ENCODE assay signal across 10 cellular contexts in the genomic region with DNA sequence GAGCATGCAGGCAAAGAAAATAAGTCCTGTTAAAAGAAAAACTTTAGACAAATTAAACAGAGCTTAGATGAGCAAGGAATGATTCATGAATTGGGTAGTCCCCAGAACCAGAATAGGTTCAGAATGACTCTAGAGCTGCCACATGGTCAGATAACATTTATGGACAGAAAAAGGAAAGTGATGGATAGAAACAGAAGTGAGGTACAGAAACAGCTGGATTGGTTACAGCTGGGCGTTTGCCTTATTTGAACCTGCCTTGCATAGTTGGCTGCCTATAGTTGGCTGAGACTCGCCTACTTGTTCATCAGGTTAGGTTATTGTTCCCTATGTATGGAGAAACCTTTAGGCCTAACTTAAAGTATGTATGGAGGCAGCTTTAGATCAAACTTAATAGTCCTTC. TPM values are rescaled to one million over a fixed set of nuclear protein-coding genes. Genes with fewer than 3 reads are reported as not detected.
DNase-seq lines count a peak whose midpoint lies in the region; ATAC-seq and TF ChIP-seq lines count a peak whose summit lies in the region.
"Had no signal": no experiment of that assay in that cellular context is flagged by ENCODE, and none has a peak within 500 bp of the region (broad histone marks: within the 10 kb centered on the region; RNA-seq: fewer than 3 reads in every experiment).

No MANE protein-coding gene starts in this region.

- no peaks in the 10 kb centered on the region for H4K20me1 ChIP-seq in hepatocyte (ENCODE audit: insufficient read depth, poor library complexity, severe bottlenecking)

- no peaks in the 10 kb centered on the region for H3K36me3 ChIP-seq in right atrium auricular region
- H3K36me3 ChIP-seq in hepatocyte (replicated peaks; ENCODE audit: insufficient read depth, low read depth) = no peaks in the 10 kb centered on the region

- no peak overlapping the region for H3K4me3 ChIP-seq in AG04450 (ENCODE audit: low read depth, low read length)
- H3K4me3 ChIP-seq in right atrium auricular region = no peak overlapping the region
- H3K4me3 ChIP-seq in hepatocyte = no peak overlapping the region

- peak; percentile 51 for ATAC-seq in GM18870 (IDR thresholded peaks at IDR 0.05; ENCODE audit: unreplicated experiment)

- no peak overlapping the region for H2AFZ ChIP-seq in hepatocyte

- POLR2A ChIA-PET in AG04450 (lab: Yijun Ruan, JAX) = interaction anchor here (0.7 kb wide), 1 partner anchor 110 kb away, joined by 3 read pairs; no protein-coding TSS in a partner anchor

- H3K27ac ChIP-seq in AG04450 (ENCODE audit: low read depth, low read length) (peak overlapping the region; percentile 58), right atrium auricular region (peak overlapping the region; percentile 47 to 58), hepatocyte (no peak overlapping the region)

- CTCF ChIA-PET in AG04450 (lab: Charles Lee) = interaction anchor here (0.7 to 1.1 kb wide), 3 partner anchors 8 to 831 kb away, joined by 3 read pairs; no protein-coding TSS in a partner anchor

- peaks cover 30% of the 10 kb centered on the region for H3K79me2 ChIP-seq in hepatocyte

- H3K4me1 ChIP-seq in right atrium auricular region = peaks cover 0 to 41% of the 10 kb centered on the region in 2 donors
- H3K4me1 ChIP-seq in hepatocyte (ENCODE audit: insufficient read depth) = no peaks in the 10 kb centered on the region

- no peak overlapping the region for H3K4me2 ChIP-seq in hepatocyte

- H3K27me3 ChIP-seq in AG04450 (ENCODE audit: control insufficient read depth, insufficient read depth, low read length) = no peaks in the 10 kb centered on the region
- no peaks in the 10 kb centered on the region for H3K27me3 ChIP-seq in right atrium auricular region
- no peaks in the 10 kb centered on the region for H3K27me3 ChIP-seq in hepatocyte

- TF ChIP-seq CTCF in AG04450 (IDR thresholded peaks at IDR 0.05; ENCODE audit: low read depth, low read length) (no peak), right atrium auricular region (IDR thresholded peaks at IDR 0.05) (no peak), hepatocyte (IDR thresholded peaks at IDR 0.05; ENCODE audit: poor library complexity) (no peak)

- 89% methylated on average over 2 of the region's 2 CpGs for WGBS in hepatocyte (ENCODE audit: low lambda C conversion rate, missing lambda C conversion rate)

- DNase-seq in AG04450 (ENCODE audit: low read depth, low spot score) = peak; percentile 34
- peak; percentile 38 for DNase-seq in amniotic stem cell (lab: John Stamatoyannopoulos, UW)
- DNase-seq in right atrium auricular region (ENCODE audit: low spot score) = no peak
- no peak for DNase-seq in hepatocyte (ENCODE audit: low spot score)
- DNase-seq in NCI-H526 treated with DMSO at 0.1 percent for 48 hours (lab: John Stamatoyannopoulos, UW) = no peak
- no peak for DNase-seq in ureter (ENCODE audit: low spot score)
- DNase-seq in stimulated activated naive CD4-positive, alpha-beta T cell treated with Interleukin-2 at 50 U/mL for 16 hours (lab: John Stamatoyannopoulos, UW) = no peak
- DNase-seq: Kasumi-1, OCI-M1 had no signal

- H3K9me3 ChIP-seq in AG04450 (ENCODE audit: control insufficient read depth, insufficient read depth, low read length) (no peaks in the 10 kb centered on the region), right atrium auricular region (no peaks in the 10 kb centered on the region), hepatocyte (ENCODE audit: low read depth) (no peaks in the 10 kb centered on the region)

- no peaks in the 10 kb centered on the region for H3K9me2 ChIP-seq in hepatocyte (replicated peaks; ENCODE audit: insufficient read depth)

RNA-seq across cellular contexts. Expression of gene WDFY2, which starts 35.4 kb away (rescaled TPM):
- polyA plus RNA-seq in AG04450 (2011; rRNA removed) (6.3 and 6.6 TPM in 2 replicates), hepatocyte (9.0 and 17.9 TPM in 2 replicates)
- polyA minus RNA-seq in AG04450 (2011; rRNA and poly(A)+ RNA removed) = 11.4 and 14.3 TPM in 2 replicates
- total RNA-seq in right atrium auricular region (1 to 10 TPM; 2.3 to 3.8 TPM), hepatocyte (8.8 and 9.1 TPM in 2 replicates), ureter (17.2 TPM)

Comparison
In these comparisons a context has a peak if more than half of its experiments do, and no peak if none do; other contexts are left out.
1. DNase-seq: peak in AG04450 (single experiment) and amniotic stem cell (single experiment); none in right atrium auricular region (single experiment), hepatocyte (single experiment), NCI-H526 treated with DMSO at 0.1 percent for 48 hours (single experiment), ureter (single experiment) and stimulated activated naive CD4-positive, alpha-beta T cell treated with Interleukin-2 at 50 U/mL for 16 hours (single experiment).